ENCODE assay signal across 9 cellular contexts in genomic region chr19:34996978-34997640, GRCh38. TPM values are rescaled to one million over a fixed set of nuclear protein-coding genes. Genes with fewer than 3 reads are reported as not detected.
A peak's percentile ranks its signal among the peaks of the same experiment; 100 is the strongest.
DNase-seq lines count a peak whose midpoint lies in the region; ATAC-seq and TF ChIP-seq lines count a peak whose summit lies in the region.
"Had no signal": no experiment of that assay in that cellular context is flagged by ENCODE, and none has a peak within 500 bp of the region (broad histone marks: within the 10 kb centered on the region; RNA-seq: fewer than 3 reads in every experiment).

No MANE protein-coding gene starts in this region.

- no peak for ATAC-seq in activated B cell treated with CpG ODN at 0.5 μM for 24 hours (ENCODE audit: low read depth)
- no peak for ATAC-seq in HG03039 (IDR thresholded peaks at IDR 0.05; ENCODE audit: unreplicated experiment)

- POLR2A ChIA-PET in activated B cell treated with CpG ODN at 0.5 μM for 24 hours (lab: Charles Lee): no interaction called here

- peak overlapping the region in 1 of 5 donors; percentile 37 for H3K9ac ChIP-seq in subcutaneous abdominal adipose tissue (ENCODE audit: low read length in 5 of 5)

- no peak overlapping the region for H3K4me3 ChIP-seq in subcutaneous abdominal adipose tissue (ENCODE audit: low read depth in 1 of 5, low read length in 5 of 5)

- peaks cover 6 to 70% (median 33%) of the 10 kb centered on the region in 5 donors for H3K4me1 ChIP-seq in subcutaneous abdominal adipose tissue (ENCODE audit: control insufficient read depth in 5 of 5, insufficient read depth in 5 of 5, low read length in 5 of 5)

- DNase-seq in T-helper 1 cell (no peak), activated B cell treated with CpG ODN at 0.5 μM for 24 hours (no peak), immature natural killer cell (no peak), NCI-H2196 (lab: John Stamatoyannopoulos, UW; ENCODE audit: unreplicated experiment) (no peak), KG1 (lab: John Stamatoyannopoulos, UW) (no peak)
- DNase-seq: NCI-H524 treated with DMSO at 0.1 percent for 48 hours had no signal

- H3K27me3 Mint-ChIP-seq in T-helper 1 cell treated with Interleukin-12 subunit alpha and Interleukin-12 subunit beta and Interleukin-4 antibody, amounts not matched to agents 30 μg/mL and 1 μg/mL, for 36 hours (ENCODE audit: low read depth): no peaks in the 10 kb centered on the region
- H3K27me3 Mint-ChIP-seq in activated B cell treated with CpG ODN at 0.5 μM for 24 hours (no peaks in the 10 kb centered on the region), immature natural killer cell (ENCODE audit: low read depth in 3 of 3) (peaks cover 0 to 13% (median 2%) of the 10 kb centered on the region in 3 donors)

- intact Hi-C loops in activated B cell treated with CpG ODN at 0.5 μM for 24 hours (cut with micrococcal nuclease): no loop called here

- CTCF ChIA-PET in activated B cell treated with CpG ODN at 0.5 μM for 24 hours (lab: Charles Lee): no interaction called here

- H3K27me3 ChIP-seq in subcutaneous abdominal adipose tissue (ENCODE audit: control insufficient read depth in 5 of 5, insufficient read depth in 4 of 5, low read length in 5 of 5): no peaks in the 10 kb centered on the region

- no peaks in the 10 kb centered on the region for H3K9me3 Mint-ChIP-seq in T-helper 1 cell treated with Interleukin-12 subunit alpha and Interleukin-12 subunit beta and Interleukin-4 antibody, amounts not matched to agents 30 μg/mL and 1 μg/mL, for 36 hours
- H3K9me3 Mint-ChIP-seq in activated B cell treated with CpG ODN at 0.5 μM for 24 hours (no peaks in the 10 kb centered on the region), immature natural killer cell (peaks cover 0 to 2% (median 0%) of the 10 kb centered on the region in 6 donors)

- peaks cover 29% of the 10 kb centered on the region for H3K4me1 Mint-ChIP-seq in T-helper 1 cell treated with Interleukin-12 subunit alpha and Interleukin-12 subunit beta and Interleukin-4 antibody, amounts not matched to agents 30 μg/mL and 1 μg/mL, for 36 hours (ENCODE audit: low read depth)
- peaks cover 41% of the 10 kb centered on the region for H3K4me1 Mint-ChIP-seq in activated B cell treated with CpG ODN at 0.5 μM for 24 hours
- peaks cover 36 to 44% of the 10 kb centered on the region in 2 donors for H3K4me1 Mint-ChIP-seq in immature natural killer cell

- H3K27ac ChIP-seq in subcutaneous abdominal adipose tissue (ENCODE audit: low read depth, low read length): peak overlapping the region; percentile 50

- no peaks in the 10 kb centered on the region for H3K9me3 ChIP-seq in subcutaneous abdominal adipose tissue (ENCODE audit: control insufficient read depth in 5 of 5, low read length in 5 of 5)

- peaks cover 0 to 4% (median 3%) of the 10 kb centered on the region in 5 donors for H3K36me3 ChIP-seq in subcutaneous abdominal adipose tissue (ENCODE audit: control insufficient read depth in 5 of 5, insufficient read depth in 5 of 5, low read length in 5 of 5)

- H3K4me3 Mint-ChIP-seq in T-helper 1 cell treated with Interleukin-12 subunit alpha and Interleukin-12 subunit beta and Interleukin-4 antibody, amounts not matched to agents 30 μg/mL and 1 μg/mL, for 36 hours: peak overlapping the region; percentile 47
- H3K4me3 Mint-ChIP-seq in activated B cell treated with CpG ODN at 0.5 μM for 24 hours: peak overlapping the region; percentile 46
- H3K4me3 Mint-ChIP-seq in immature natural killer cell: peak overlapping the region; percentile 1 to 63 (median 59)

- H3K27ac Mint-ChIP-seq in T-helper 1 cell treated with Interleukin-12 subunit alpha and Interleukin-12 subunit beta and Interleukin-4 antibody, amounts not matched to agents 30 μg/mL and 1 μg/mL, for 36 hours: peak overlapping the region; percentile 96
- H3K27ac Mint-ChIP-seq in activated B cell treated with CpG ODN at 0.5 μM for 24 hours: peak overlapping the region; percentile 72
- peak overlapping the region; percentile 58 to 87 (median 78) for H3K27ac Mint-ChIP-seq in immature natural killer cell

- no peak for TF ChIP-seq CTCF in activated B cell treated with CpG ODN at 0.5 μM for 24 hours (IDR thresholded peaks at IDR 0.05)

- H3K36me3 Mint-ChIP-seq in T-helper 1 cell treated with Interleukin-12 subunit alpha and Interleukin-12 subunit beta and Interleukin-4 antibody, amounts not matched to agents 30 μg/mL and 1 μg/mL, for 36 hours (ENCODE audit: low read depth): peaks cover 5% of the 10 kb centered on the region
- peaks cover 5% of the 10 kb centered on the region for H3K36me3 Mint-ChIP-seq in activated B cell treated with CpG ODN at 0.5 μM for 24 hours (ENCODE audit: low read depth)
- no peaks in the 10 kb centered on the region for H3K36me3 Mint-ChIP-seq in immature natural killer cell

RNA-seq across cellular contexts. Expression of gene GRAMD1A, which starts 3.0 kb away (rescaled TPM):
- total RNA-seq in activated B cell treated with CpG ODN at 0.5 μM for 24 hours: 52.9 and 54.4 TPM in 2 replicates
- 10 to 100 TPM in 1 of 3 donors, 1 to 10 TPM in 2; 6.7 to 19.1 (median 7.8) TPM for polyA plus RNA-seq in immature natural killer cell

RNA-seq across cellular contexts. Expression of gene ZNF792, which starts 33.1 kb away (rescaled TPM):
- total RNA-seq in activated B cell treated with CpG ODN at 0.5 μM for 24 hours: 4.8 and 4.9 TPM in 2 replicates
- 10 to 100 TPM in 2 of 3 donors, 1 to 10 TPM in 1; 8.4 to 17.2 (median 10.6) TPM for polyA plus RNA-seq in immature natural killer cell

RNA-seq across cellular contexts. Expression of gene SCN1B, which starts 33.2 kb away (rescaled TPM):
- 0.34 and 0.47 TPM in 2 replicates for total RNA-seq in activated B cell treated with CpG ODN at 0.5 μM for 24 hours
- polyA plus RNA-seq in immature natural killer cell: under 1 TPM; 0.27 to 0.83 (median 0.58) TPM

RNA-seq across cellular contexts. Expression of gene HPN, which starts 44.4 kb away (rescaled TPM):
- total RNA-seq in activated B cell treated with CpG ODN at 0.5 μM for 24 hours: not detected in 2 replicates
- not detected for polyA plus RNA-seq in immature natural killer cell
